21 cellular contexts compared by ENCODE assay signal in genomic region chr11:128929468-128929867, GRCh38. TPM values are rescaled to one million over a fixed set of nuclear protein-coding genes. Genes with fewer than 3 reads are reported as not detected.
DNase-seq lines count a peak whose midpoint lies in the region; ATAC-seq and TF ChIP-seq lines count a peak whose summit lies in the region.
"Had no signal": no experiment of that assay in that cellular context is flagged by ENCODE, and none has a peak within 500 bp of the region (broad histone marks: within the 10 kb centered on the region; RNA-seq: fewer than 3 reads in every experiment).

No MANE protein-coding gene starts in this region.

- H3K4me3 ChIP-seq in SJCRH30 = peak overlapping the region; percentile 22
- H3K4me3 ChIP-seq in sigmoid colon = no peak overlapping the region
- H3K4me3 ChIP-seq: gastroesophageal sphincter, uterus had no signal

- peak; percentile 38 for DNase-seq in activated naive CD4-positive, alpha-beta T cell treated with anti-CD3 and anti-CD28 coated beads for 36 hours
- DNase-seq in activated naive CD4-positive, alpha-beta T cell treated with anti-CD3 and anti-CD28 coated beads, Interleukin-2, amount 50 U/mL, for 16 hours = no peak
- DNase-seq in SJCRH30 (peak; percentile 85 to 86), kidney tubule cell (ENCODE audit: low spot score) (peak; percentile 20), sigmoid colon (no peak)
- no peak for DNase-seq in stimulated activated naive CD8-positive, alpha-beta T cell treated with anti-CD3 and anti-CD28 coated beads, Interleukin-15, amount 100 ng/mL, for 72 hours
- no peak for DNase-seq in T-helper 2 cell treated with Interferon-gamma antibody and Interleukin-4, amounts not matched to agents 5 μg/mL and 100 μg/mL, for 36 hours (ENCODE audit: low spot score)
- DNase-seq: ACHN; activated B cell treated with CpG ODN at 0.5 μM for 24 hours; activated naive CD4-positive, alpha-beta T cell treated with Interleukin-2 at 50 U/mL for 16 hours; CD4-positive, alpha-beta T cell; cortex of kidney; MM.1S; NCI-H187; SHP77; uterus had no signal

- H3K4me3 Mint-ChIP-seq in activated naive CD4-positive, alpha-beta T cell treated with anti-CD3 and anti-CD28 coated beads for 36 hours = no peak overlapping the region
- peak overlapping the region in 1 of 2 donors; percentile 27 for H3K4me3 Mint-ChIP-seq in stimulated activated naive CD8-positive, alpha-beta T cell treated with anti-CD3 and anti-CD28 coated beads, Interleukin-15, amount 100 ng/mL, for 72 hours
- no peak overlapping the region for H3K4me3 Mint-ChIP-seq in T-helper 2 cell treated with Interferon-gamma antibody and Interleukin-4, amounts not matched to agents 5 μg/mL and 100 μg/mL, for 36 hours
- H3K4me3 Mint-ChIP-seq: activated B cell treated with CpG ODN at 0.5 μM for 24 hours; CD4-positive, alpha-beta T cell; T-helper 1 cell treated with Interleukin-12 subunit alpha and Interleukin-12 subunit beta and Interleukin-4 antibody, amounts not matched to agents 30 μg/mL and 1 μg/mL, for 36 hours had no signal

- no peaks in the 10 kb centered on the region for H3K9me3 Mint-ChIP-seq in activated naive CD4-positive, alpha-beta T cell treated with anti-CD3 and anti-CD28 coated beads for 36 hours
- H3K9me3 Mint-ChIP-seq in stimulated activated naive CD8-positive, alpha-beta T cell treated with anti-CD3 and anti-CD28 coated beads, Interleukin-15, amount 100 ng/mL, for 72 hours = no peaks in the 10 kb centered on the region
- H3K9me3 Mint-ChIP-seq in T-helper 2 cell treated with Interferon-gamma antibody and Interleukin-4, amounts not matched to agents 5 μg/mL and 100 μg/mL, for 36 hours = no peaks in the 10 kb centered on the region
- H3K9me3 Mint-ChIP-seq: CD4-positive, alpha-beta T cell; T-helper 1 cell treated with Interleukin-12 subunit alpha and Interleukin-12 subunit beta and Interleukin-4 antibody, amounts not matched to agents 30 μg/mL and 1 μg/mL, for 36 hours had no signal

- H3K4me1 ChIP-seq in SJCRH30 = peaks cover 53% of the 10 kb centered on the region
- no peaks in the 10 kb centered on the region for H3K4me1 ChIP-seq in sigmoid colon
- H3K4me1 ChIP-seq: gastroesophageal sphincter, uterus had no signal

- intact Hi-C loops in activated naive CD4-positive, alpha-beta T cell treated with anti-CD3 and anti-CD28 coated beads for 36 hours (cut with micrococcal nuclease) = no loop called here
- intact Hi-C loops in sigmoid colon (cut with DNase I) = no loop called here

- H3K4me1 Mint-ChIP-seq in activated naive CD4-positive, alpha-beta T cell treated with anti-CD3 and anti-CD28 coated beads for 36 hours (ENCODE audit: low read depth) = peaks cover 11% of the 10 kb centered on the region
- peaks cover 22% of the 10 kb centered on the region for H3K4me1 Mint-ChIP-seq in stimulated activated naive CD8-positive, alpha-beta T cell treated with anti-CD3 and anti-CD28 coated beads, Interleukin-15, amount 100 ng/mL, for 72 hours
- peaks cover 5% of the 10 kb centered on the region for H3K4me1 Mint-ChIP-seq in T-helper 2 cell treated with Interferon-gamma antibody and Interleukin-4, amounts not matched to agents 5 μg/mL and 100 μg/mL, for 36 hours (ENCODE audit: low read depth)

- TF ChIP-seq POLR2A in sigmoid colon (IDR thresholded peaks at IDR 0.05) = no peak

- no peak for TF ChIP-seq CTCF in sigmoid colon (IDR thresholded peaks at IDR 0.05)

- no peaks in the 10 kb centered on the region for H3K27me3 Mint-ChIP-seq in activated naive CD4-positive, alpha-beta T cell treated with anti-CD3 and anti-CD28 coated beads for 36 hours (ENCODE audit: low read depth)
- H3K27me3 Mint-ChIP-seq in stimulated activated naive CD8-positive, alpha-beta T cell treated with anti-CD3 and anti-CD28 coated beads, Interleukin-15, amount 100 ng/mL, for 72 hours = no peaks in the 10 kb centered on the region
- H3K27me3 Mint-ChIP-seq in T-helper 2 cell treated with Interferon-gamma antibody and Interleukin-4, amounts not matched to agents 5 μg/mL and 100 μg/mL, for 36 hours (ENCODE audit: low read depth) = no peaks in the 10 kb centered on the region
- H3K27me3 Mint-ChIP-seq: CD4-positive, alpha-beta T cell had no signal

- 64 to 76% methylated on average over 5 of the region's 5 CpGs for WGBS in sigmoid colon, 2 donors

- peak; percentile 16 for ATAC-seq in stimulated activated naive CD8-positive, alpha-beta T cell treated with anti-CD3 and anti-CD28 coated beads, Interleukin-15, amount 100 ng/mL, for 72 hours
- ATAC-seq in HG03521 (IDR thresholded peaks at IDR 0.05; ENCODE audit: unreplicated experiment) = no peak
- ATAC-seq: gastroesophageal sphincter had no signal

- H3K27me3 ChIP-seq in SJCRH30 = no peaks in the 10 kb centered on the region
- H3K27me3 ChIP-seq in sigmoid colon = peaks cover 0 to 3% (median 0%) of the 10 kb centered on the region in 3 donors
- H3K27me3 ChIP-seq: uterus had no signal

- no peak for TF ChIP-seq EP300 in sigmoid colon (IDR thresholded peaks at IDR 0.05)

- H3K27ac ChIP-seq in SJCRH30 (peak overlapping the region; percentile 100), sigmoid colon (no peak overlapping the region)
- H3K27ac ChIP-seq: gastroesophageal sphincter, uterus had no signal

- no peak overlapping the region for H3K27ac Mint-ChIP-seq in activated naive CD4-positive, alpha-beta T cell treated with anti-CD3 and anti-CD28 coated beads for 36 hours
- H3K27ac Mint-ChIP-seq in stimulated activated naive CD8-positive, alpha-beta T cell treated with anti-CD3 and anti-CD28 coated beads, Interleukin-15, amount 100 ng/mL, for 72 hours = peak overlapping the region; percentile 10 to 41
- H3K27ac Mint-ChIP-seq in T-helper 2 cell treated with Interferon-gamma antibody and Interleukin-4, amounts not matched to agents 5 μg/mL and 100 μg/mL, for 36 hours = no peak overlapping the region
- H3K27ac Mint-ChIP-seq: activated B cell treated with CpG ODN at 0.5 μM for 24 hours; CD4-positive, alpha-beta T cell; T-helper 1 cell treated with Interleukin-12 subunit alpha and Interleukin-12 subunit beta and Interleukin-4 antibody, amounts not matched to agents 30 μg/mL and 1 μg/mL, for 36 hours had no signal

- CTCF ChIA-PET in activated naive CD4-positive, alpha-beta T cell treated with anti-CD3 and anti-CD28 coated beads for 36 hours (lab: Charles Lee) = interaction anchor here (0.7 to 0.8 kb wide), 2 partner anchors 19 to 27 kb away, joined by 3 to 4 read pairs; no protein-coding TSS in a partner anchor

- no peaks in the 10 kb centered on the region for H3K36me3 Mint-ChIP-seq in activated naive CD4-positive, alpha-beta T cell treated with anti-CD3 and anti-CD28 coated beads for 36 hours (ENCODE audit: low read depth)
- no peaks in the 10 kb centered on the region for H3K36me3 Mint-ChIP-seq in T-helper 2 cell treated with Interferon-gamma antibody and Interleukin-4, amounts not matched to agents 5 μg/mL and 100 μg/mL, for 36 hours (ENCODE audit: low read depth)

- H3K36me3 ChIP-seq in SJCRH30 (no peaks in the 10 kb centered on the region), sigmoid colon (no peaks in the 10 kb centered on the region)
- H3K36me3 ChIP-seq: gastroesophageal sphincter, uterus had no signal

- no peaks in the 10 kb centered on the region for H3K9me3 ChIP-seq in SJCRH30 (replicated peaks)
- H3K9me3 ChIP-seq in sigmoid colon = no peaks in the 10 kb centered on the region
- H3K9me3 ChIP-seq: gastroesophageal sphincter, uterus had no signal

RNA-seq across cellular contexts. Expression of gene TP53AIP1, which starts 13.2 kb away (rescaled TPM):
- not detected for total RNA-seq in activated naive CD4-positive, alpha-beta T cell treated with anti-CD3 and anti-CD28 coated beads for 36 hours
- total RNA-seq in SJCRH30 (2014; rRNA removed; shearing (Covaris generic)) = 0.03 TPM in 1 of 2 replicates, not detected in the other
- total RNA-seq in sigmoid colon = under 1 TPM in 1 of 4 donors, not detected in 3; 0.55 TPM
- under 1 TPM in 1 of 3 donors, not detected in 2; 0.16 TPM for polyA plus RNA-seq in sigmoid colon
- total RNA-seq: activated B cell treated with CpG ODN at 0.5 μM for 24 hours, epithelial cell of proximal tubule, NCI-H460 had no signal

RNA-seq across cellular contexts. Expression of gene KCNJ5, which starts 38.3 kb away (rescaled TPM):
- total RNA-seq in activated naive CD4-positive, alpha-beta T cell treated with anti-CD3 and anti-CD28 coated beads for 36 hours = not detected
- 3.1 and 3.2 TPM in 2 replicates for total RNA-seq in SJCRH30 (2014; rRNA removed; shearing (Covaris generic))
- total RNA-seq in sigmoid colon = 1 to 10 TPM; 1.8 to 4.7 (median 2.9) TPM
- polyA plus RNA-seq in sigmoid colon = under 1 TPM in 2 of 3 donors, not detected in 1; 0.58 to 0.60 TPM
- total RNA-seq: activated B cell treated with CpG ODN at 0.5 μM for 24 hours, NCI-H460 had no signal

Comparison
In these comparisons a context has a peak if more than half of its experiments do, and no peak if none do; other contexts are left out.
1. DNase-seq: peak in activated naive CD4-positive, alpha-beta T cell treated with anti-CD3 and anti-CD28 coated beads for 36 hours (single experiment), SJCRH30 (2 of 2) and kidney tubule cell (single experiment); none in activated naive CD4-positive, alpha-beta T cell treated with anti-CD3 and anti-CD28 coated beads, Interleukin-2, amount 50 U/mL, for 16 hours (single experiment), stimulated activated naive CD8-positive, alpha-beta T cell treated with anti-CD3 and anti-CD28 coated beads, Interleukin-15, amount 100 ng/mL, for 72 hours (0 of 2), sigmoid colon (single experiment) and T-helper 2 cell treated with Interferon-gamma antibody and Interleukin-4, amounts not matched to agents 5 μg/mL and 100 μg/mL, for 36 hours (single experiment).
2. H3K27ac Mint-ChIP-seq: peak in stimulated activated naive CD8-positive, alpha-beta T cell treated with anti-CD3 and anti-CD28 coated beads, Interleukin-15, amount 100 ng/mL, for 72 hours (2 of 2); none in activated naive CD4-positive, alpha-beta T cell treated with anti-CD3 and anti-CD28 coated beads for 36 hours (single experiment) and T-helper 2 cell treated with Interferon-gamma antibody and Interleukin-4, amounts not matched to agents 5 μg/mL and 100 μg/mL, for 36 hours (single experiment).